17 cellular contexts compared by ENCODE assay signal in genomic region chr19:56301886-56302620, GRCh38. TPM values are rescaled to one million over a fixed set of nuclear protein-coding genes. Genes with fewer than 3 reads are reported as not detected.
DNase-seq lines count a peak whose midpoint lies in the region; ATAC-seq, FAIRE-seq and TF ChIP-seq lines count a peak whose summit lies in the region.
"Had no signal": no experiment of that assay in that cellular context is flagged by ENCODE, and none has a peak within 500 bp of the region (broad histone marks: within the 10 kb centered on the region; RNA-seq: fewer than 3 reads in every experiment).

No MANE protein-coding gene starts in this region.

- H3K9me3 Mint-ChIP-seq in CD4-positive, alpha-beta memory T cell, result peaks cover 0 to 2% (median 0%) of the 10 kb centered on the region in 8 donors
- H3K9me3 Mint-ChIP-seq in stimulated activated memory B cell treated with anti-CD40 and anti-IgM and Interleukin-4, amounts not matched to agents 10 μg/mL and 1 μg/mL and 100 μg/mL, for 72 hours, result no peaks in the 10 kb centered on the region

- peak overlapping the region in 6 of 7 donors; percentile 10 to 83 (median 78) for H3K27ac Mint-ChIP-seq in CD4-positive, alpha-beta memory T cell
- H3K27ac Mint-ChIP-seq in stimulated activated memory B cell treated with anti-CD40 and anti-IgM and Interleukin-4, amounts not matched to agents 10 μg/mL and 1 μg/mL and 100 μg/mL, for 72 hours, result no peak overlapping the region

- intact Hi-C loops in CD4-positive, alpha-beta memory T cell (cut with micrococcal nuclease), result no loop called here
- intact Hi-C loops in kidney (cut with DNase I), result no loop called here
- intact Hi-C loops in aorta (cut with DNase I), result no loop called here

- H3K27ac ChIP-seq in CD4-positive, alpha-beta memory T cell (ENCODE audit: low read depth, low read length), result no peak overlapping the region
- H3K27ac ChIP-seq in kidney (ENCODE audit: low read depth in 2 of 2, low read length in 2 of 2) (peak overlapping the region; percentile 22 to 74), aorta (ENCODE audit: low read depth in 1 of 2, low read length in 2 of 2) (no peak overlapping the region)
- H3K27ac ChIP-seq: body of pancreas, vagina had no signal

- H3K9me3 ChIP-seq in CD4-positive, alpha-beta memory T cell (ENCODE audit: control insufficient read depth in 1 of 2, low read length in 2 of 2), result no peaks in the 10 kb centered on the region
- no peaks in the 10 kb centered on the region for H3K9me3 ChIP-seq in kidney (ENCODE audit: control insufficient read depth in 1 of 2, low read length in 2 of 2)
- H3K9me3 ChIP-seq in aorta (ENCODE audit: control insufficient read depth, low read length), result no peaks in the 10 kb centered on the region
- H3K9me3 ChIP-seq: body of pancreas, vagina had no signal

- no peak for TF ChIP-seq CTCF in kidney (IDR thresholded peaks at IDR 0.05; ENCODE audit: borderline replicate concordance, extremely low read depth, insufficient read depth)

- WGBS in aorta, 2 donors, result 77 to 78% methylated on average over 9 of the region's 9 CpGs

- H3K9ac ChIP-seq in kidney (ENCODE audit: low read length in 2 of 2), result no peak overlapping the region

- H3K4me1 ChIP-seq in CD4-positive, alpha-beta memory T cell (ENCODE audit: insufficient read depth, low read length), result peaks cover 16% of the 10 kb centered on the region
- H3K4me1 ChIP-seq in kidney (ENCODE audit: control insufficient read depth in 1 of 2, insufficient read depth in 1 of 2, low read depth in 1 of 2, low read length in 2 of 2) (no peaks in the 10 kb centered on the region), aorta (ENCODE audit: control insufficient read depth in 1 of 2, insufficient read depth in 2 of 2, low read length in 2 of 2) (no peaks in the 10 kb centered on the region)
- H3K4me1 ChIP-seq: body of pancreas, vagina had no signal

- no peaks in the 10 kb centered on the region for H3K36me3 ChIP-seq in CD4-positive, alpha-beta memory T cell (ENCODE audit: insufficient read depth, low read length)
- H3K36me3 ChIP-seq in kidney (ENCODE audit: control insufficient read depth in 1 of 2, insufficient read depth in 2 of 2, low read length in 2 of 2) (peaks cover 3 to 8% of the 10 kb centered on the region in 2 donors), aorta (ENCODE audit: control insufficient read depth in 1 of 2, insufficient read depth in 2 of 2, low read length in 1 of 2) (peaks cover 0 to 3% of the 10 kb centered on the region in 2 donors)
- H3K36me3 ChIP-seq: vagina had no signal

- H3K27me3 Mint-ChIP-seq in CD4-positive, alpha-beta memory T cell, result no peaks in the 10 kb centered on the region
- no peaks in the 10 kb centered on the region for H3K27me3 Mint-ChIP-seq in stimulated activated memory B cell treated with anti-CD40 and anti-IgM and Interleukin-4, amounts not matched to agents 10 μg/mL and 1 μg/mL and 100 μg/mL, for 72 hours
- H3K27me3 Mint-ChIP-seq: naive B cell had no signal

- no peaks in the 10 kb centered on the region for H3K27me3 ChIP-seq in CD4-positive, alpha-beta memory T cell (ENCODE audit: insufficient read depth, low read length)
- no peaks in the 10 kb centered on the region for H3K27me3 ChIP-seq in aorta (ENCODE audit: control insufficient read depth in 1 of 2, insufficient read depth in 2 of 2, low read length in 1 of 2)
- H3K27me3 ChIP-seq: body of pancreas, vagina had no signal

- CTCF ChIA-PET in CD4-positive, alpha-beta memory T cell (lab: Charles Lee; ENCODE audit: partially characterized antibody), result interaction anchor here (1.3 kb wide), 1 partner anchor 20 kb away, joined by 3 read pairs; no protein-coding TSS in a partner anchor

- no peak for FAIRE-seq in kidney (lab: Jason Lieb, UNC)
- FAIRE-seq: GM18507 had no signal

- peak; percentile 14 for DNase-seq in A172 (ENCODE audit: low spot score)
- no peak for DNase-seq in CD4-positive, alpha-beta memory T cell
- DNase-seq in activated T-cell treated with anti-CD3 and anti-CD28 coated beads, Interleukin-2, amount 50 U/mL, for 48 hours, result peak; percentile 17 to 18
- DNase-seq in kidney, result no peak
- DNase-seq in NCI-H1930 (lab: John Stamatoyannopoulos, UW), result no peak
- no peak for DNase-seq in aorta
- DNase-seq: body of pancreas; naive B cell; NCI-H1105 treated with DMSO at 0.1 percent for 48 hours; NCI-H510A; stimulated activated CD4-positive, alpha-beta T cell treated with anti-CD3 and anti-CD28 coated beads, Interleukin-1b, Interleukin-23, amount 100 ng/mL, for 48 hours had no signal

- H3K4me3 Mint-ChIP-seq in CD4-positive, alpha-beta memory T cell, result peak overlapping the region in 7 of 8 donors; percentile 0 to 70 (median 51)
- H3K4me3 Mint-ChIP-seq in stimulated activated memory B cell treated with anti-CD40 and anti-IgM and Interleukin-4, amounts not matched to agents 10 μg/mL and 1 μg/mL and 100 μg/mL, for 72 hours, result no peak overlapping the region
- H3K4me3 Mint-ChIP-seq: naive B cell had no signal

- H3K4me3 ChIP-seq in CD4-positive, alpha-beta memory T cell (ENCODE audit: low read length in 2 of 2), result no peak overlapping the region
- H3K4me3 ChIP-seq in kidney (ENCODE audit: low read length in 2 of 2), result no peak overlapping the region
- H3K4me3 ChIP-seq in aorta (ENCODE audit: low read length in 2 of 2), result no peak overlapping the region
- H3K4me3 ChIP-seq: body of pancreas, vagina had no signal

- H3K4me1 Mint-ChIP-seq in CD4-positive, alpha-beta memory T cell, result peaks cover 13 to 34% (median 19%) of the 10 kb centered on the region in 4 donors
- H3K4me1 Mint-ChIP-seq in stimulated activated memory B cell treated with anti-CD40 and anti-IgM and Interleukin-4, amounts not matched to agents 10 μg/mL and 1 μg/mL and 100 μg/mL, for 72 hours, result peaks cover 5% of the 10 kb centered on the region

- POLR2A ChIA-PET in CD4-positive, alpha-beta memory T cell (lab: Charles Lee; ENCODE audit: partially characterized antibody), result no interaction called here

- peaks cover 27 to 41% of the 10 kb centered on the region in 2 donors for H3K36me3 Mint-ChIP-seq in CD4-positive, alpha-beta memory T cell
- H3K36me3 Mint-ChIP-seq in stimulated activated memory B cell treated with anti-CD40 and anti-IgM and Interleukin-4, amounts not matched to agents 10 μg/mL and 1 μg/mL and 100 μg/mL, for 72 hours, result peaks cover 62% of the 10 kb centered on the region

- ATAC-seq in stimulated activated memory B cell treated with anti-CD40 and anti-IgM and Interleukin-4, amounts not matched to agents 10 μg/mL and 1 μg/mL and 100 μg/mL, for 72 hours, result no peak
- ATAC-seq in GM18861 (IDR thresholded peaks at IDR 0.05; ENCODE audit: unreplicated experiment) (no peak), aorta (ENCODE audit: low FRiP score) (no peak)
- ATAC-seq: body of pancreas had no signal

RNA-seq across cellular contexts. Expression of gene ZSCAN5A, which starts 12.6 kb away (rescaled TPM):
- total RNA-seq in A172 (2014; rRNA removed; shearing (Covaris generic)), result 4.2 and 6.6 TPM in 2 replicates
- total RNA-seq in CD4-positive, alpha-beta memory T cell, result 10 to 100 TPM; 12.2 to 14.6 TPM
- polyA plus RNA-seq in CD4-positive, alpha-beta memory T cell, result 1 to 10 TPM; 9.7 to 9.8 TPM
- total RNA-seq in kidney (18.1 TPM), aorta (10 to 100 TPM; 10.2 to 13.8 TPM)
- polyA plus RNA-seq in kidney (ENCODE audit: insufficient read depth, low read depth, low replicate concordance) (11.9 TPM), aorta (1 to 10 TPM; 1.7 to 7.8 TPM)

RNA-seq across cellular contexts. Expression of gene EDDM13, which starts 29.5 kb away (rescaled TPM):
- not detected in 2 replicates for total RNA-seq in A172 (2014; rRNA removed; shearing (Covaris generic))
- not detected for total RNA-seq in CD4-positive, alpha-beta memory T cell
- polyA plus RNA-seq in CD4-positive, alpha-beta memory T cell, result 1 to 10 TPM in 1 of 2 donors, not detected in 1; 1.6 TPM
- total RNA-seq in kidney (0.54 TPM), aorta (not detected)
- polyA plus RNA-seq in kidney (ENCODE audit: insufficient read depth, low read depth, low replicate concordance) (1.6 TPM), aorta (not detected)
- total RNA-seq: body of pancreas, kidney epithelial cell had no signal
- polyA plus RNA-seq: BJ had no signal

Comparison
In these comparisons a context has a peak if more than half of its experiments do, and no peak if none do; other contexts are left out.
1. DNase-seq: peak in A172 (single experiment) and activated T-cell treated with anti-CD3 and anti-CD28 coated beads, Interleukin-2, amount 50 U/mL, for 48 hours (2 of 2); none in CD4-positive, alpha-beta memory T cell (0 of 5), kidney (single experiment), NCI-H1930 (0 of 2) and aorta (0 of 2).
2. H3K27ac ChIP-seq: peak in kidney (2 of 2); none in CD4-positive, alpha-beta memory T cell (single experiment) and aorta (0 of 2).